Comparison of ENCODE assay signal across 11 cellular contexts in genomic region chr2:141109633-141110032, GRCh38.
DNase-seq lines count a peak whose midpoint lies in the region; ATAC-seq and TF ChIP-seq lines count a peak whose summit lies in the region.
"Had no signal": no experiment of that assay in that cellular context is flagged by ENCODE, and none has a peak within 500 bp of the region (broad histone marks: within the 10 kb centered on the region; RNA-seq: fewer than 3 reads in every experiment).

No MANE protein-coding gene starts in this region.

- no peak overlapping the region for H3K4me3 Mint-ChIP-seq in activated CD4-positive, alpha-beta memory T cell treated with anti-CD3 and anti-CD28 coated beads, Interleukin-2, amount 10 ng/mL, durations not matched to agents 7 days and 5 days
- H3K4me3 Mint-ChIP-seq: CD4-positive, CD25-positive, alpha-beta regulatory T cell had no signal

- no peaks in the 10 kb centered on the region for H3K4me1 ChIP-seq in upper lobe of left lung
- H3K4me1 ChIP-seq: esophagus squamous epithelium had no signal

- CTCF ChIA-PET in activated CD4-positive, alpha-beta memory T cell treated with anti-CD3 and anti-CD28 coated beads, Interleukin-2, amount 10 ng/mL, durations not matched to agents 7 days and 5 days (lab: Charles Lee) = no interaction called here

- POLR2A ChIA-PET in activated CD4-positive, alpha-beta memory T cell treated with anti-CD3 and anti-CD28 coated beads, Interleukin-2, amount 10 ng/mL, durations not matched to agents 7 days and 5 days (lab: Charles Lee) = no interaction called here

- H3K4me3 ChIP-seq in fibroblast of mammary gland (ENCODE audit: control insufficient read depth, low read depth, low read length) = no peak overlapping the region
- no peak overlapping the region for H3K4me3 ChIP-seq in upper lobe of left lung
- H3K4me3 ChIP-seq: esophagus squamous epithelium had no signal

- TF ChIP-seq POLR2A in upper lobe of left lung (IDR thresholded peaks at IDR 0.05) = no peak

- ATAC-seq in Right ventricle myocardium superior (ENCODE audit: poor library complexity) (peak; percentile 78), upper lobe of left lung (ENCODE audit: low FRiP score in 2 of 2) (no peak)

- no peaks in the 10 kb centered on the region for H3K36me3 ChIP-seq in upper lobe of left lung
- H3K36me3 ChIP-seq: esophagus squamous epithelium had no signal

- peaks cover 3% of the 10 kb centered on the region for H3K9me3 Mint-ChIP-seq in activated CD4-positive, alpha-beta memory T cell treated with anti-CD3 and anti-CD28 coated beads, Interleukin-2, amount 10 ng/mL, durations not matched to agents 7 days and 5 days

- no peak overlapping the region for H3K27ac ChIP-seq in upper lobe of left lung
- H3K27ac ChIP-seq: esophagus squamous epithelium, HL-60 had no signal

- peak; percentile 27 for TF ChIP-seq CTCF in fibroblast of mammary gland (conservative IDR thresholded peaks at IDR 0.05; ENCODE audit: control insufficient read depth, insufficient read depth, low read depth, low read length)
- TF ChIP-seq CTCF in upper lobe of left lung (IDR thresholded peaks at IDR 0.05) = no peak

- no peaks in the 10 kb centered on the region for H3K27me3 Mint-ChIP-seq in activated CD4-positive, alpha-beta memory T cell treated with anti-CD3 and anti-CD28 coated beads, Interleukin-2, amount 10 ng/mL, durations not matched to agents 7 days and 5 days
- H3K27me3 Mint-ChIP-seq: CD4-positive, CD25-positive, alpha-beta regulatory T cell had no signal

- intact Hi-C loops in Right ventricle myocardium superior (cut with DNase I) = no loop called here
- intact Hi-C loops in cardiac septum (cut with DNase I) = no loop called here

- no peak overlapping the region for H3K27ac Mint-ChIP-seq in activated CD4-positive, alpha-beta memory T cell treated with anti-CD3 and anti-CD28 coated beads, Interleukin-2, amount 10 ng/mL, durations not matched to agents 7 days and 5 days
- H3K27ac Mint-ChIP-seq: CD4-positive, CD25-positive, alpha-beta regulatory T cell had no signal

- no peaks in the 10 kb centered on the region for H3K4me1 Mint-ChIP-seq in activated CD4-positive, alpha-beta memory T cell treated with anti-CD3 and anti-CD28 coated beads, Interleukin-2, amount 10 ng/mL, durations not matched to agents 7 days and 5 days
- H3K4me1 Mint-ChIP-seq: CD4-positive, CD25-positive, alpha-beta regulatory T cell had no signal

- H3K27me3 ChIP-seq in upper lobe of left lung = no peaks in the 10 kb centered on the region
- H3K27me3 ChIP-seq: esophagus squamous epithelium had no signal

- H3K9me3 ChIP-seq in upper lobe of left lung = no peaks in the 10 kb centered on the region
- H3K9me3 ChIP-seq: esophagus squamous epithelium had no signal

- DNase-seq in Right ventricle myocardium superior (no peak), cardiac septum (ENCODE audit: low spot score) (no peak), NCI-H82 treated with DMSO at 0.1 percent for 48 hours (lab: John Stamatoyannopoulos, UW; ENCODE audit: unreplicated experiment) (peak; percentile 10), fibroblast of mammary gland (ENCODE audit: low read depth) (peak; percentile 3), NCI-H1048 (lab: John Stamatoyannopoulos, UW) (no peak), upper lobe of left lung (no peak), COR-L47 (lab: John Stamatoyannopoulos, UW) (no peak)
- DNase-seq in activated CD4-positive, alpha-beta memory T cell treated with anti-CD3 and anti-CD28 coated beads, Interleukin-2, amount 10 ng/mL, durations not matched to agents 7 days and 5 days = no peak
- DNase-seq: CD4-positive, CD25-positive, alpha-beta regulatory T cell; esophagus squamous epithelium had no signal

- H3K36me3 Mint-ChIP-seq in activated CD4-positive, alpha-beta memory T cell treated with anti-CD3 and anti-CD28 coated beads, Interleukin-2, amount 10 ng/mL, durations not matched to agents 7 days and 5 days (ENCODE audit: low read depth) = no peaks in the 10 kb centered on the region
- H3K36me3 Mint-ChIP-seq: CD4-positive, CD25-positive, alpha-beta regulatory T cell had no signal

- TF ChIP-seq EP300 in upper lobe of left lung (IDR thresholded peaks at IDR 0.05) = no peak

Comparison
In these comparisons a context has a peak if more than half of its experiments do, and no peak if none do; other contexts are left out.
1. DNase-seq: peak in NCI-H82 treated with DMSO at 0.1 percent for 48 hours (single experiment) and fibroblast of mammary gland (single experiment); none in Right ventricle myocardium superior (single experiment), cardiac septum (single experiment), NCI-H1048 (single experiment), upper lobe of left lung (0 of 2), COR-L47 (single experiment) and activated CD4-positive, alpha-beta memory T cell treated with anti-CD3 and anti-CD28 coated beads, Interleukin-2, amount 10 ng/mL, durations not matched to agents 7 days and 5 days (single experiment).